In genomic region chr10:52314822-52315552, GRCh38 we compare ENCODE assay signal across 1 cellular context.
TF ChIP-seq lines count a peak whose summit lies in the region.

No MANE protein-coding gene starts in this region.

TF ChIP-seq in WTC11, 78 proteins besides CTCF, POLR2A, EP300 and RAD21 (continued from another document):
- no peak for TF ChIP-seq USF2 (CRISPR knock-in tag; IDR thresholded peaks at IDR 0.05)
- no peak for TF ChIP-seq MLX (CRISPR knock-in tag; IDR thresholded peaks at IDR 0.05)
